1 cellular context compared by ENCODE assay signal in the genomic region with DNA sequence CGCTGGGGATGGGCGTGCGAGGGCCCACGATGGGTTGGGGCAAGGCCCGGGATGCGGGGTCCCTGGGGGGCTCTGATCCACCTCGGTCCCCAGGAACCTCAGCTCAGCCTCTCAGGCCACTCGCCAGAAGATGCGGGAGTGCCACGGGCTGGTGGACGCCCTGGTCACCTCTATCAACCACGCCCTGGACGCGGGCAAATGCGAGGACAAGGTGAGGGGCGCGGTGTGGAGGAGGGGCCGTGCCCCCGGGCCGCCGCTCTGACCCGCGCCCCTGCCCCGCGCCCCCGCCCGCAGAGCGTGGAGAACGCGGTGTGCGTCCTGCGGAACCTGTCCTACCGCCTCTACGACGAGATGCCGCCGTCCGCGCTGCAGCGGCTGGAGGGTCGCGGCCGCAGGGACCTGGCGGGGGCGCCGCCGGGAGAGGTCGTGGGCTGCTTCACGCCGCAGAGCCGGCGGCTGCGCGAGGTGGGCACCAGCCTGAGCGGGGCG.
A peak's percentile ranks its signal among the peaks of the same experiment; 100 is the strongest.
TF ChIP-seq lines count a peak whose summit lies in the region.

No MANE protein-coding gene starts in this region.

TF ChIP-seq in H1, 55 proteins besides CTCF, POLR2A, EP300 and RAD21:
- TF ChIP-seq GABPA (IDR thresholded peaks at IDR 0.05; ENCODE audit: borderline replicate concordance, insufficient read depth, low read length): peak; percentile 30; the same call in 1 of the 2 replicates
- no peak for TF ChIP-seq KDM5A (IDR thresholded peaks at IDR 0.05; ENCODE audit: low read length)
